ENCODE assay signal across 30 cellular contexts in the genomic region with DNA sequence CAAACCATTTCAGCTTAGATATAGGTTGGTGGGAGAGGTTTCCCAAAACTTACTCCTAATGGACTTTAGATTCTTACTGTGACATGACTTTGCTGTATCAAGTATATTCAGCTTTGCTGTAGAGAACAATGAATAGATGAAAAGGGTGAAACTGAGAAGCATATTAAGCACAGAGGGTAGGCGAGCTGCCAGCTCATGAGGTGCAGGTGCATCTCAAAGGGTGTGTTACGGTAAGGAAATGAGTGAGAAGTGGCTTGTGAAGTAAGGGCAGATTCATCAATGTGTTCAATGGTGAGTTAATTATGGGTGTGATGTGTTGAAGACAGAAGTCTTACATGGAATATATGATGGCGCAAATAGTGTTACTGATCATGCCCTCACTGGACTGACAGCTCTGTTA. TPM values are rescaled to one million over a fixed set of nuclear protein-coding genes. Genes with fewer than 3 reads are reported as not detected.
DNase-seq lines count a peak whose midpoint lies in the region; TF ChIP-seq lines count a peak whose summit lies in the region.
"Had no signal": no experiment of that assay in that cellular context is flagged by ENCODE, and none has a peak within 500 bp of the region (broad histone marks: within the 10 kb centered on the region; RNA-seq: fewer than 3 reads in every experiment).

No MANE protein-coding gene starts in this region.

- H3K4me2 ChIP-seq in trophoblast cell (ENCODE audit: low read length) = no peak overlapping the region
- H3K4me2 ChIP-seq: A549, SK-N-SH had no signal

- no peaks in the 10 kb centered on the region for H3K79me2 ChIP-seq in trophoblast cell (ENCODE audit: control insufficient read depth, insufficient read depth, low read length, poor library complexity)

- H3K4ac ChIP-seq in trophoblast cell (ENCODE audit: low read depth, low read length) = no peak overlapping the region

- H3K4me1 ChIP-seq in trophoblast cell (ENCODE audit: control insufficient read depth in 1 of 2, insufficient read depth in 2 of 2, low read length in 2 of 2) = peaks cover 16 to 23% of the 10 kb centered on the region in 2 experiments
- H3K4me1 ChIP-seq: A549, colonic mucosa, tibial artery had no signal

- no peak overlapping the region for H3K27ac ChIP-seq in trophoblast cell (ENCODE audit: low read depth, low read length)
- H3K27ac ChIP-seq: A549, colonic mucosa, RWPE1, tibial artery had no signal

- no peak for TF ChIP-seq CTCF in CD14-positive monocyte (IDR thresholded peaks at IDR 0.05)

- no peak overlapping the region for H2BK120ac ChIP-seq in trophoblast cell (ENCODE audit: insufficient read depth, low read length, poor library complexity)

- H3K14ac ChIP-seq in trophoblast cell (ENCODE audit: low read length) = no peak overlapping the region

- no peak overlapping the region for H3K9ac ChIP-seq in trophoblast cell (ENCODE audit: low read length)
- H3K9ac ChIP-seq: SK-N-SH had no signal

- H3K4me3 ChIP-seq in trophoblast cell (ENCODE audit: low read depth, low read length) = no peak overlapping the region
- H3K4me3 ChIP-seq: A549, colonic mucosa, tibial artery had no signal

- no peak overlapping the region for H4K12ac ChIP-seq in trophoblast cell (ENCODE audit: low read depth, low read length)

- peaks cover 0 to 7% (median 6%) of the 10 kb centered on the region in 3 donors for H3K27me3 Mint-ChIP-seq in CD14-positive monocyte (ENCODE audit: low read depth in 3 of 3)
- H3K27me3 Mint-ChIP-seq in dendritic cell treated with granulocyte-macrophage colony-stimulating factor and Interleukin-4, amounts not matched to agents 40 ng/mL and 50 ng/mL, for 4 days = peaks cover 20% of the 10 kb centered on the region

- H3K27me3 ChIP-seq in trophoblast cell (ENCODE audit: insufficient read depth, low read length) = no peaks in the 10 kb centered on the region
- H3K27me3 ChIP-seq: colonic mucosa, tibial artery had no signal

- DNase-seq in NCI-H2196 (lab: John Stamatoyannopoulos, UW; ENCODE audit: unreplicated experiment) (peak; percentile 19), NCI-H2196 treated with DMSO at 0.1 percent for 48 hours (lab: John Stamatoyannopoulos, UW; ENCODE audit: unreplicated experiment) (no peak), CD14-positive monocyte (ENCODE audit: low spot score) (no peak), NCI-H2029 treated with DMSO at 0.1 percent for 48 hours (lab: John Stamatoyannopoulos, UW) (peak; percentile 24), trophoblast cell (no peak), germinal center (ENCODE audit: low spot score) (no peak), kidney tubule cell (ENCODE audit: low spot score) (no peak)
- DNase-seq: AML-193; CD8-positive, alpha-beta memory T cell; colonic mucosa; DMS153; effector memory CD4-positive, alpha-beta T cell; erythroblast; GOT3; Kasumi-1; naive thymus-derived CD8-positive, alpha-beta T cell; NCI-H2081; NCI-H526; SK-N-SH; tibial artery had no signal

- no peak overlapping the region for H2BK12ac ChIP-seq in trophoblast cell (ENCODE audit: low read length)

- no peak overlapping the region for H2AFZ ChIP-seq in trophoblast cell (ENCODE audit: insufficient read depth, low read length, poor library complexity)

- no peak overlapping the region for H3K4me3 Mint-ChIP-seq in CD14-positive monocyte
- no peak overlapping the region for H3K4me3 Mint-ChIP-seq in dendritic cell treated with granulocyte-macrophage colony-stimulating factor and Interleukin-4, amounts not matched to agents 40 ng/mL and 50 ng/mL, for 4 days
- H3K4me3 Mint-ChIP-seq: activated naive CD4-positive, alpha-beta T cell treated with anti-CD3 and anti-CD28 coated beads, Interleukin-2, amount 50 U/mL, for 24 hours; activated T-helper 1 cell treated with anti-CD3 and anti-CD28 coated beads, Interleukin-12 subunit alpha, Interleukin-12 subunit beta, Interleukin-2, Interleukin-4 antibody, amounts not matched to agents 30 ng/mL and 10 ng/mL and 1 ng/mL, durations not matched to agents 14 hours and 24 hours and 36 hours; CD8-positive, alpha-beta memory T cell; mesothelial cell of epicardium; naive thymus-derived CD8-positive, alpha-beta T cell; T-helper 1 cell treated with Interleukin-12 subunit alpha and Interleukin-12 subunit beta and Interleukin-4 antibody, amounts not matched to agents 30 μg/mL and 1 μg/mL, for 36 hours had no signal

- H3K18ac ChIP-seq in trophoblast cell (ENCODE audit: low read length) = no peak overlapping the region

- H2BK5ac ChIP-seq in trophoblast cell (ENCODE audit: low read depth, low read length, poor library complexity) = no peak overlapping the region

- no peak overlapping the region for H4K8ac ChIP-seq in trophoblast cell (ENCODE audit: low read depth, low read length)

- no peak overlapping the region for H2AK5ac ChIP-seq in trophoblast cell (ENCODE audit: low read length)

- peak overlapping the region; percentile 92 to 97 (median 94) for H3K27ac Mint-ChIP-seq in CD14-positive monocyte
- H3K27ac Mint-ChIP-seq in dendritic cell treated with granulocyte-macrophage colony-stimulating factor and Interleukin-4, amounts not matched to agents 40 ng/mL and 50 ng/mL, for 4 days = peak overlapping the region; percentile 93
- H3K27ac Mint-ChIP-seq: activated naive CD4-positive, alpha-beta T cell treated with anti-CD3 and anti-CD28 coated beads, Interleukin-2, amount 50 U/mL, for 24 hours; activated T-helper 1 cell treated with anti-CD3 and anti-CD28 coated beads, Interleukin-12 subunit alpha, Interleukin-12 subunit beta, Interleukin-2, Interleukin-4 antibody, amounts not matched to agents 30 ng/mL and 10 ng/mL and 1 ng/mL, durations not matched to agents 14 hours and 24 hours and 36 hours; CD8-positive, alpha-beta memory T cell; mesothelial cell of epicardium; T-helper 1 cell treated with Interleukin-12 subunit alpha and Interleukin-12 subunit beta and Interleukin-4 antibody, amounts not matched to agents 30 μg/mL and 1 μg/mL, for 36 hours had no signal

- H4K91ac ChIP-seq in trophoblast cell (ENCODE audit: low read depth, low read length) = no peak overlapping the region

- H3K36me3 Mint-ChIP-seq in CD14-positive monocyte = no peaks in the 10 kb centered on the region
- no peaks in the 10 kb centered on the region for H3K36me3 Mint-ChIP-seq in dendritic cell treated with granulocyte-macrophage colony-stimulating factor and Interleukin-4, amounts not matched to agents 40 ng/mL and 50 ng/mL, for 4 days (ENCODE audit: low read depth)
- H3K36me3 Mint-ChIP-seq: activated naive CD4-positive, alpha-beta T cell treated with anti-CD3 and anti-CD28 coated beads, Interleukin-2, amount 50 U/mL, for 24 hours; CD8-positive, alpha-beta memory T cell; mesothelial cell of epicardium; naive thymus-derived CD8-positive, alpha-beta T cell had no signal

- H3K4me1 Mint-ChIP-seq in CD14-positive monocyte = peaks cover 29% of the 10 kb centered on the region
- peaks cover 57% of the 10 kb centered on the region for H3K4me1 Mint-ChIP-seq in dendritic cell treated with granulocyte-macrophage colony-stimulating factor and Interleukin-4, amounts not matched to agents 40 ng/mL and 50 ng/mL, for 4 days (ENCODE audit: low read depth)
- H3K4me1 Mint-ChIP-seq: activated naive CD4-positive, alpha-beta T cell treated with anti-CD3 and anti-CD28 coated beads, Interleukin-2, amount 50 U/mL, for 24 hours; CD8-positive, alpha-beta memory T cell; mesothelial cell of epicardium had no signal

- peaks cover 9% of the 10 kb centered on the region for H3K79me1 ChIP-seq in trophoblast cell (ENCODE audit: low read length)

- H3K9me3 ChIP-seq in trophoblast cell (ENCODE audit: insufficient read depth, low read depth, low read length) = no peaks in the 10 kb centered on the region
- H3K9me3 ChIP-seq: A549, colonic mucosa, SK-N-SH, tibial artery had no signal

- WGBS in trophoblast cell (ENCODE audit: extremely low coverage, insufficient coverage, insufficient read length) = 100% methylated on average over 1 of the region's 3 CpGs

- intact Hi-C loops in CD14-positive monocyte (cut with micrococcal nuclease) = loop anchor here in 1 of 2 donors (10.0 kb wide), 1 partner anchor 342 kb away; a partner anchor contains a TSS
- intact Hi-C loops in dendritic cell treated with granulocyte-macrophage colony-stimulating factor and Interleukin-4, amounts not matched to agents 40 ng/mL and 50 ng/mL, for 4 days (cut with micrococcal nuclease) = loop anchor here (5.0 kb wide), 1 partner anchor 344 kb away; a partner anchor contains a TSS

- no peaks in the 10 kb centered on the region for H3K36me3 ChIP-seq in trophoblast cell (ENCODE audit: control insufficient read depth in 1 of 2, insufficient read depth in 2 of 2, low read length in 2 of 2)
- H3K36me3 ChIP-seq: colonic mucosa, tibial artery had no signal

- peaks cover 0 to 1% (median 0%) of the 10 kb centered on the region in 7 donors for H3K9me3 Mint-ChIP-seq in CD14-positive monocyte
- no peaks in the 10 kb centered on the region for H3K9me3 Mint-ChIP-seq in dendritic cell treated with granulocyte-macrophage colony-stimulating factor and Interleukin-4, amounts not matched to agents 40 ng/mL and 50 ng/mL, for 4 days
- H3K9me3 Mint-ChIP-seq: activated naive CD4-positive, alpha-beta T cell treated with anti-CD3 and anti-CD28 coated beads, Interleukin-2, amount 50 U/mL, for 24 hours; activated T-helper 1 cell treated with anti-CD3 and anti-CD28 coated beads, Interleukin-12 subunit alpha, Interleukin-12 subunit beta, Interleukin-2, Interleukin-4 antibody, amounts not matched to agents 30 ng/mL and 10 ng/mL and 1 ng/mL, durations not matched to agents 14 hours and 24 hours and 36 hours; CD8-positive, alpha-beta memory T cell; mesothelial cell of epicardium; naive thymus-derived CD8-positive, alpha-beta T cell; T-helper 1 cell treated with Interleukin-12 subunit alpha and Interleukin-12 subunit beta and Interleukin-4 antibody, amounts not matched to agents 30 μg/mL and 1 μg/mL, for 36 hours had no signal

- no peak overlapping the region for H3K23ac ChIP-seq in trophoblast cell (ENCODE audit: low read length)

RNA-seq across cellular contexts. Expression of a gene that starts 49.3 kb away (rescaled TPM):
- polyA plus RNA-seq in CD14-positive monocyte = under 1 TPM in 1 of 2 donors, not detected in 1; 0.04 TPM
- 0.03 and 0.04 TPM in 2 replicates for polyA plus RNA-seq in trophoblast cell (2013)
- polyA plus RNA-seq: A549, HepG2, keratinocyte, liver, SK-N-SH had no signal

Comparison
In these comparisons a context has a peak if more than half of its experiments do, and no peak if none do; other contexts are left out.
1. DNase-seq: peak in NCI-H2196 (single experiment) and NCI-H2029 treated with DMSO at 0.1 percent for 48 hours (single experiment); none in NCI-H2196 treated with DMSO at 0.1 percent for 48 hours (single experiment), CD14-positive monocyte (single experiment), trophoblast cell (0 of 2), germinal center (single experiment) and kidney tubule cell (single experiment).